In the genomic region with DNA sequence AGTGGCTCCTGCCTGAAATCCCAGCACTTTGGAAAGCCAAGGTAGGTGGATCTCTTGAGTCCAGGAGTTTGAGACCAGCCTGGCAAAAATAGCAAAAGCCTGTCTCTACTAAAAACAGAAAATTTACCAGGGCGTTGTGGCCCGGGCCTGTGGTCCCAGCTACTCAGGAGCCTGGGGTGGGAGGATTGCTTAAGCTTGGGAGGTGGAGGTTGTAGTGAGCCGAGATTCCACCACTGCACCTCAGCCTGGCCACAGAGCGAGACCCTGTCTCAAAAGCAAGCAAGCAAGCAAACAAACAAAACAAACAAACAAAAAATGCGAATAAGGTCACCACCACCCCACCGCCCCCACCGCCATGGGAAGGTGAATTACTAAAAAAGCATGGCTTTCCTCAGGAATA, we compare ENCODE assay signal across 34 cellular contexts.
"Had no signal": no experiment of that assay in that cellular context is flagged by ENCODE, and none has a peak within 500 bp of the region (broad histone marks: within the 10 kb centered on the region; RNA-seq: fewer than 3 reads in every experiment).

No MANE protein-coding gene starts in this region.

- H3K27me3 ChIP-seq: adrenal gland, brain microvascular endothelial cell, esophagus squamous epithelium, gastroesophageal sphincter had no signal

- H3K4me1 Mint-ChIP-seq: activated CD4-positive, alpha-beta T cell treated with anti-CD3 and anti-CD28 coated beads for 36 hours; activated CD4-positive, alpha-beta T cell treated with anti-CD3 and anti-CD28 coated beads, Interleukin-2, amount 10 ng/mL, durations not matched to agents 24 days and 14 days; activated CD8-positive, alpha-beta memory T cell treated with anti-CD3 and anti-CD28 coated beads, Interleukin-2, amount 10 ng/mL, durations not matched to agents 7 days and 5 days; activated naive CD4-positive, alpha-beta T cell treated with anti-CD3 and anti-CD28 coated beads, Interleukin-2, amount 50 U/mL, for 24 hours; activated naive CD8-positive, alpha-beta T cell treated with anti-CD3 and anti-CD28 coated beads for 36 hours; activated naive CD8-positive, alpha-beta T cell treated with anti-CD3 and anti-CD28 coated beads, Interleukin-2, amount 50 U/mL, for 24 hours; central memory CD8-positive, alpha-beta T cell; T-helper 17 cell had no signal

- H3K27me3 Mint-ChIP-seq: activated CD4-positive, alpha-beta memory T cell treated with anti-CD3 and anti-CD28 coated beads for 36 hours; activated CD4-positive, alpha-beta T cell treated with anti-CD3 and anti-CD28 coated beads for 36 hours; activated CD4-positive, alpha-beta T cell treated with anti-CD3 and anti-CD28 coated beads, Interleukin-2, amount 10 ng/mL, durations not matched to agents 24 days and 14 days; activated CD8-positive, alpha-beta memory T cell treated with anti-CD3 and anti-CD28 coated beads, Interleukin-2, amount 10 ng/mL, durations not matched to agents 7 days and 5 days; activated naive CD4-positive, alpha-beta T cell treated with anti-CD3 and anti-CD28 coated beads, Interleukin-2, amount 50 U/mL, for 24 hours; activated naive CD8-positive, alpha-beta T cell treated with anti-CD3 and anti-CD28 coated beads for 36 hours; activated naive CD8-positive, alpha-beta T cell treated with anti-CD3 and anti-CD28 coated beads, Interleukin-2, amount 50 U/mL, for 24 hours; central memory CD8-positive, alpha-beta T cell; effector memory CD8-positive, alpha-beta T cell; T-helper 17 cell had no signal

- H3K4me3 Mint-ChIP-seq: activated CD4-positive, alpha-beta memory T cell treated with anti-CD3 and anti-CD28 coated beads for 36 hours; activated CD4-positive, alpha-beta T cell treated with anti-CD3 and anti-CD28 coated beads for 36 hours; activated CD4-positive, alpha-beta T cell treated with anti-CD3 and anti-CD28 coated beads, Interleukin-2, amount 10 ng/mL, durations not matched to agents 24 days and 14 days; activated CD8-positive, alpha-beta memory T cell treated with anti-CD3 and anti-CD28 coated beads, Interleukin-2, amount 10 ng/mL, durations not matched to agents 7 days and 5 days; activated CD8-positive, alpha-beta T cell treated with anti-CD3 and anti-CD28 coated beads, Interleukin-2, amount 10 ng/mL, durations not matched to agents 7 days and 5 days; activated naive CD4-positive, alpha-beta T cell treated with anti-CD3 and anti-CD28 coated beads for 36 hours; activated naive CD4-positive, alpha-beta T cell treated with anti-CD3 and anti-CD28 coated beads, Interleukin-2, amount 50 U/mL, for 24 hours; activated naive CD8-positive, alpha-beta T cell treated with anti-CD3 and anti-CD28 coated beads for 36 hours; activated naive CD8-positive, alpha-beta T cell treated with anti-CD3 and anti-CD28 coated beads, Interleukin-2, amount 50 U/mL, for 24 hours; activated T-helper 1 cell treated with anti-CD3 and anti-CD28 coated beads, Interleukin-12 subunit alpha, Interleukin-12 subunit beta, Interleukin-2, Interleukin-4 antibody, amounts not matched to agents 30 ng/mL and 10 ng/mL and 1 ng/mL, durations not matched to agents 14 hours and 24 hours and 36 hours; central memory CD8-positive, alpha-beta T cell; effector memory CD8-positive, alpha-beta T cell; T-helper 17 cell; T-helper 2 cell treated with Interferon-gamma antibody and Interleukin-4, amounts not matched to agents 5 μg/mL and 100 μg/mL, for 36 hours had no signal

- H3K9me3 Mint-ChIP-seq: activated CD4-positive, alpha-beta memory T cell treated with anti-CD3 and anti-CD28 coated beads for 36 hours; activated CD4-positive, alpha-beta T cell treated with anti-CD3 and anti-CD28 coated beads, Interleukin-2, amount 10 ng/mL, durations not matched to agents 24 days and 14 days; activated naive CD4-positive, alpha-beta T cell treated with anti-CD3 and anti-CD28 coated beads for 36 hours; activated naive CD4-positive, alpha-beta T cell treated with anti-CD3 and anti-CD28 coated beads, Interleukin-2, amount 50 U/mL, for 24 hours; activated naive CD8-positive, alpha-beta T cell treated with anti-CD3 and anti-CD28 coated beads for 36 hours; activated naive CD8-positive, alpha-beta T cell treated with anti-CD3 and anti-CD28 coated beads, Interleukin-2, amount 50 U/mL, for 24 hours; activated T-helper 1 cell treated with anti-CD3 and anti-CD28 coated beads, Interleukin-12 subunit alpha, Interleukin-12 subunit beta, Interleukin-2, Interleukin-4 antibody, amounts not matched to agents 30 ng/mL and 10 ng/mL and 1 ng/mL, durations not matched to agents 14 hours and 24 hours and 36 hours; activated T-helper 2 cell treated with anti-CD3 and anti-CD28 coated beads, Interferon-gamma antibody, Interleukin-2, Interleukin-4, amounts not matched to agents 10 μg/mL and 5 μg/mL and 100 μg/mL, durations not matched to agents 14 hours and 24 hours and 36 hours; central memory CD8-positive, alpha-beta T cell; effector memory CD8-positive, alpha-beta T cell; T-helper 2 cell treated with Interferon-gamma antibody and Interleukin-4, amounts not matched to agents 5 μg/mL and 100 μg/mL, for 36 hours had no signal

- H3K4me1 ChIP-seq: adrenal gland, esophagus squamous epithelium, gastroesophageal sphincter had no signal

- H3K36me3 Mint-ChIP-seq: activated CD4-positive, alpha-beta memory T cell treated with anti-CD3 and anti-CD28 coated beads for 36 hours; activated CD8-positive, alpha-beta memory T cell treated with anti-CD3 and anti-CD28 coated beads, Interleukin-2, amount 10 ng/mL, durations not matched to agents 7 days and 5 days; activated naive CD4-positive, alpha-beta T cell treated with anti-CD3 and anti-CD28 coated beads, Interleukin-2, amount 50 U/mL, for 24 hours; activated naive CD8-positive, alpha-beta T cell treated with anti-CD3 and anti-CD28 coated beads for 36 hours had no signal

- H3K4me3 ChIP-seq: adrenal gland, esophagus squamous epithelium, gastroesophageal sphincter had no signal

- H3K27ac ChIP-seq: adrenal gland, brain microvascular endothelial cell, epithelial cell of prostate, esophagus squamous epithelium, gastroesophageal sphincter, WERI-Rb-1 had no signal

- H3K36me3 ChIP-seq: adrenal gland, brain microvascular endothelial cell, esophagus squamous epithelium, gastroesophageal sphincter, WERI-Rb-1 had no signal

- H3K27ac Mint-ChIP-seq: activated CD4-positive, alpha-beta memory T cell treated with anti-CD3 and anti-CD28 coated beads for 36 hours; activated CD4-positive, alpha-beta T cell treated with anti-CD3 and anti-CD28 coated beads for 36 hours; activated CD4-positive, alpha-beta T cell treated with anti-CD3 and anti-CD28 coated beads, Interleukin-2, amount 10 ng/mL, durations not matched to agents 24 days and 14 days; activated CD8-positive, alpha-beta memory T cell treated with anti-CD3 and anti-CD28 coated beads, Interleukin-2, amount 10 ng/mL, durations not matched to agents 7 days and 5 days; activated CD8-positive, alpha-beta T cell treated with anti-CD3 and anti-CD28 coated beads, Interleukin-2, amount 10 ng/mL, durations not matched to agents 7 days and 5 days; activated naive CD4-positive, alpha-beta T cell treated with anti-CD3 and anti-CD28 coated beads for 36 hours; activated naive CD4-positive, alpha-beta T cell treated with anti-CD3 and anti-CD28 coated beads, Interleukin-2, amount 50 U/mL, for 24 hours; activated naive CD8-positive, alpha-beta T cell treated with anti-CD3 and anti-CD28 coated beads for 36 hours; activated naive CD8-positive, alpha-beta T cell treated with anti-CD3 and anti-CD28 coated beads, Interleukin-2, amount 50 U/mL, for 24 hours; activated T-helper 1 cell treated with anti-CD3 and anti-CD28 coated beads, Interleukin-12 subunit alpha, Interleukin-12 subunit beta, Interleukin-2, Interleukin-4 antibody, amounts not matched to agents 30 ng/mL and 10 ng/mL and 1 ng/mL, durations not matched to agents 14 hours and 24 hours and 36 hours; activated T-helper 2 cell treated with anti-CD3 and anti-CD28 coated beads, Interferon-gamma antibody, Interleukin-2, Interleukin-4, amounts not matched to agents 10 μg/mL and 5 μg/mL and 100 μg/mL, durations not matched to agents 14 hours and 24 hours and 36 hours; T-helper 17 cell; T-helper 2 cell treated with Interferon-gamma antibody and Interleukin-4, amounts not matched to agents 5 μg/mL and 100 μg/mL, for 36 hours had no signal

- ATAC-seq: activated CD4-positive, alpha-beta T cell treated with anti-CD3 and anti-CD28 coated beads for 36 hours; activated CD8-positive, alpha-beta memory T cell treated with anti-CD3 and anti-CD28 coated beads, Interleukin-2, amount 10 ng/mL, durations not matched to agents 7 days and 5 days; activated CD8-positive, alpha-beta T cell treated with anti-CD3 and anti-CD28 coated beads, Interleukin-2, amount 10 ng/mL, durations not matched to agents 7 days and 5 days; activated naive CD8-positive, alpha-beta T cell treated with anti-CD3 and anti-CD28 coated beads, Interleukin-2, amount 50 U/mL, for 24 hours; effector memory CD8-positive, alpha-beta T cell; gastroesophageal sphincter; T-helper 17 cell had no signal

- DNase-seq: activated CD4-positive, alpha-beta memory T cell treated with anti-CD3 and anti-CD28 coated beads for 36 hours; activated CD4-positive, alpha-beta T cell treated with anti-CD3 and anti-CD28 coated beads for 36 hours; activated CD4-positive, alpha-beta T cell treated with anti-CD3 and anti-CD28 coated beads, Interleukin-2, amount 10 ng/mL, durations not matched to agents 24 days and 14 days; activated CD4-positive, CD25-positive, alpha-beta regulatory T cell; activated CD4-positive, CD25-positive, alpha-beta regulatory T cell treated with anti-CD3 and anti-CD28 coated beads, Interleukin-2, amount 50 U/mL, for 72 hours; activated CD8-positive, alpha-beta memory T cell treated with anti-CD3 and anti-CD28 coated beads, Interleukin-2, amount 10 ng/mL, durations not matched to agents 7 days and 5 days; activated CD8-positive, alpha-beta memory T cell treated with anti-CD3 and anti-CD28 coated beads, Interleukin-2, amount 50 U/mL, for 4 hours; activated CD8-positive, alpha-beta T cell treated with anti-CD3 and anti-CD28 coated beads, Interleukin-2, amount 10 ng/mL, durations not matched to agents 7 days and 5 days; activated effector memory CD4-positive, alpha-beta T cell treated with anti-CD3 and anti-CD28 coated beads, Interleukin-2, amount 50 U/mL, for 16 hours; activated naive CD4-positive, alpha-beta T cell treated with anti-CD3 and anti-CD28 coated beads for 36 hours; activated naive CD8-positive, alpha-beta T cell treated with anti-CD3 and anti-CD28 coated beads for 36 hours; activated naive CD8-positive, alpha-beta T cell treated with anti-CD3 and anti-CD28 coated beads, Interleukin-2, amount 50 U/mL, for 24 hours; activated T-cell treated with anti-CD3 and anti-CD28 coated beads, Interleukin-2, amount 50 U/mL, for 1 hour; activated T-cell treated with anti-CD3 and anti-CD28 coated beads, Interleukin-2, amount 50 U/mL, for 48 hours; adrenal gland; amygdala; brain microvascular endothelial cell; cortex of kidney; dermis blood vessel endothelial cell; effector CD4-positive, alpha-beta T cell; effector memory CD8-positive, alpha-beta T cell; esophagus squamous epithelium; foreskin melanocyte; T-helper 1 cell; T-helper 17 cell; T1000; WERI-Rb-1 had no signal

- H3K9me3 ChIP-seq: adrenal gland, esophagus squamous epithelium, gastroesophageal sphincter had no signal
